In the genomic region with DNA sequence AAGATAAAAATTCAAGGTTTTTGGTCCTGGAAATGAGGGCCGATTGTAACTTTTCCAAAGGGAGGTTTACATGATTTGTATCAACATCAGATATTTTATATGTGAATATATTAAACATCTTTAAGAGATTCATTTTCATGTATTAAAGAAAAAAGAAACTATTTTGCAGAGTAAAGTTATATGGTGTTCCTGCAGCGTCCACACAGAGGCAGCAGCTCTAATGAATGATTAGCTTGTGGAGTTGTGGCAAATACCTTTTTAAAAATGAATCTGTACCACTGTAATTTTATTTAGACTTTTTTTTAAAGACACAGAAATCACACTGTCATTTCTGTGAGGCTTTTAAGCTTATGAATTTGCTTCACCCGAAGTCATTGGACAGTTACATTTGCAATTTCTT, we compare ENCODE assay signal across 1 cellular context.
TF ChIP-seq lines count a peak whose summit lies in the region.

No MANE protein-coding gene starts in this region.

TF ChIP-seq in HCT116, 20 proteins besides CTCF, POLR2A, EP300 and RAD21 (continued from another document):
- no peak for TF ChIP-seq ZBTB33 (IDR thresholded peaks at IDR 0.05; ENCODE audit: extremely low read depth, insufficient replicate concordance, low read length)
- no peak for TF ChIP-seq CEBPB (IDR thresholded peaks at IDR 0.05; ENCODE audit: low read depth)
- TF ChIP-seq SP1 (IDR thresholded peaks at IDR 0.05; ENCODE audit: low read depth) = no peak
- no peak for TF ChIP-seq EZH2 (IDR thresholded peaks at IDR 0.05)
- TF ChIP-seq ZNF274 (IDR thresholded peaks at IDR 0.05; ENCODE audit: low read depth, low read length) = no peak
- TF ChIP-seq, protein P1, sequence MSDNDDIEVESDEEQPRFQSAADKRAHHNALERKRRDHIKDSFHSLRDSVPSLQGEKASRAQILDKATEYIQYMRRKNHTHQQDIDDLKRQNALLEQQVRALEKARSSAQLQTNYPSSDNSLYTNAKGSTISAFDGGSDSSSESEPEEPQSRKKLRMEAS (IDR thresholded peaks at IDR 0.05) = no peak
- TF ChIP-seq, protein P2, sequence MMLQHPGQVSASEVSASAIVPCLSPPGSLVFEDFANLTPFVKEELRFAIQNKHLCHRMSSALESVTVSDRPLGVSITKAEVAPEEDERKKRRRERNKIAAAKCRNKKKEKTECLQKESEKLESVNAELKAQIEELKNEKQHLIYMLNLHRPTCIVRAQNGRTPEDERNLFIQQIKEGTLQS (IDR thresholded peaks at IDR 0.05) = no peak
- TF ChIP-seq ELF1 (IDR thresholded peaks at IDR 0.05; ENCODE audit: borderline replicate concordance, low read depth) = no peak
- TF ChIP-seq YY1 (IDR thresholded peaks at IDR 0.05; ENCODE audit: extremely low read depth, insufficient replicate concordance, low read depth, low read length) = no peak
- TF ChIP-seq ZFX (IDR thresholded peaks at IDR 0.05) = no peak
